Comparison of ENCODE assay signal across 24 cellular contexts in genomic region chr15:47599806-47600205, GRCh38.
"Had no signal": no experiment of that assay in that cellular context is flagged by ENCODE, and none has a peak within 500 bp of the region (broad histone marks: within the 10 kb centered on the region; RNA-seq: fewer than 3 reads in every experiment).

No MANE protein-coding gene starts in this region.

- H3K9me3 ChIP-seq: ovary, prostate gland, testis, thyroid gland had no signal

- H3K4me1 Mint-ChIP-seq: immature natural killer cell; naive B cell; natural killer cell; stimulated activated naive B cell treated with anti-CD40 and anti-IgM and Interleukin-4, amounts not matched to agents 10 μg/mL and 1 μg/mL and 100 μg/mL, for 72 hours had no signal

- H3K27ac ChIP-seq: left ventricle myocardium inferior, ovary, prostate gland, skin epidermis, stomach, testis, thyroid gland, upper lobe of right lung had no signal

- H3K36me3 Mint-ChIP-seq: immature natural killer cell; naive B cell; natural killer cell; stimulated activated naive B cell treated with anti-CD40 and anti-IgM and Interleukin-4, amounts not matched to agents 10 μg/mL and 1 μg/mL and 100 μg/mL, for 72 hours had no signal

- H3K4me3 Mint-ChIP-seq: immature natural killer cell; naive B cell; natural killer cell; stimulated activated naive B cell treated with anti-CD40 and anti-IgM and Interleukin-4, amounts not matched to agents 10 μg/mL and 1 μg/mL and 100 μg/mL, for 72 hours had no signal

- H3K27me3 ChIP-seq: ovary, stomach, testis, thyroid gland, upper lobe of right lung had no signal

- H3K4me1 ChIP-seq: left ventricle myocardium inferior, prostate gland, stomach, testis, thyroid gland, upper lobe of right lung had no signal

- H3K27ac Mint-ChIP-seq: immature natural killer cell; naive B cell; natural killer cell; stimulated activated naive B cell treated with anti-CD40 and anti-IgM and Interleukin-4, amounts not matched to agents 10 μg/mL and 1 μg/mL and 100 μg/mL, for 72 hours had no signal

- ATAC-seq: natural killer cell; right cardiac atrium; sciatic nerve; stimulated activated naive B cell treated with anti-CD40 and anti-IgM and Interleukin-4, amounts not matched to agents 10 μg/mL and 1 μg/mL and 100 μg/mL, for 72 hours; stimulated activated naive CD8-positive, alpha-beta T cell treated with anti-CD3 and anti-CD28 coated beads, Interleukin-15, Interleukin-2, amounts not matched to agents 100 U/mL and 50 U/mL, for 24 hours; upper lobe of right lung had no signal

- DNase-seq: hippocampal formation; immature natural killer cell; islet precursor cell; left ventricle myocardium inferior; naive B cell; natural killer cell; ovary; posterior cingulate gyrus; retina; right cardiac atrium; stimulated activated CD4-positive, alpha-beta T cell treated with anti-CD3 and anti-CD28 coated beads, Interleukin-12 subunit alpha, Interleukin-12 subunit beta, amount 100 ng/mL, for 4 hours; stimulated activated CD4-positive, alpha-beta T cell treated with anti-CD3 and anti-CD28 coated beads, Interleukin-15, amount 100 ng/mL, for 24 hours; stimulated activated CD4-positive, alpha-beta T cell treated with anti-CD3 and anti-CD28 coated beads, Interleukin-2, amount 100 ng/mL, for 24 hours; stimulated activated CD4-positive, alpha-beta T cell treated with anti-CD3 and anti-CD28 coated beads, Interleukin-4, amount 100 ng/mL, for 1 hour; stimulated activated naive B cell treated with anti-CD40 and anti-IgM and Interleukin-4, amounts not matched to agents 10 μg/mL and 1 μg/mL and 100 μg/mL, for 72 hours; stimulated activated naive CD8-positive, alpha-beta T cell treated with anti-CD3 and anti-CD28 coated beads, Interleukin-15, Interleukin-2, amounts not matched to agents 100 U/mL and 50 U/mL, for 24 hours; stomach; testis; thyroid gland; upper lobe of right lung had no signal

- H3K4me3 ChIP-seq: left ventricle myocardium inferior, lung, ovary, prostate gland, skin epidermis, stomach, testis, thyroid gland, upper lobe of right lung had no signal

- H3K36me3 ChIP-seq: left ventricle myocardium inferior, ovary, prostate gland, stomach, thyroid gland, upper lobe of right lung had no signal
